Comparison of ENCODE assay signal across 8 cellular contexts in genomic region chr1:3795453-3796214, GRCh38. TPM values are rescaled to one million over a fixed set of nuclear protein-coding genes. Genes with fewer than 3 reads are reported as not detected.
A peak's percentile ranks its signal among the peaks of the same experiment; 100 is the strongest.
DNase-seq lines count a peak whose midpoint lies in the region; ATAC-seq and TF ChIP-seq lines count a peak whose summit lies in the region.

No MANE protein-coding gene starts in this region.

- H3K4me2 ChIP-seq in PC-9, result peak overlapping the region; percentile 86

- H3K27ac ChIP-seq in PC-9, result no peak overlapping the region
- peak overlapping the region; percentile 68 to 91 (median 83) for H3K27ac ChIP-seq in esophagus muscularis mucosa (replicated peaks in 1 of 4)
- H3K27ac ChIP-seq in prostate gland, result peak overlapping the region; percentile 18 to 44

- H3K9me3 ChIP-seq in PC-9 (ENCODE audit: insufficient read depth, low read depth), result no peaks in the 10 kb centered on the region
- H3K9me3 ChIP-seq in esophagus muscularis mucosa, result no peaks in the 10 kb centered on the region
- H3K9me3 ChIP-seq in prostate gland, result no peaks in the 10 kb centered on the region

- ATAC-seq in GM21825 (IDR thresholded peaks at IDR 0.05; ENCODE audit: unreplicated experiment), result peak; percentile 30

- no peak for TF ChIP-seq EP300 in esophagus muscularis mucosa (IDR thresholded peaks at IDR 0.05)

- no peaks in the 10 kb centered on the region for H3F3A ChIP-seq in PC-9 (ENCODE audit: insufficient read depth, low read depth)

- H3K9me2 ChIP-seq in PC-9 (ENCODE audit: insufficient read depth), result no peaks in the 10 kb centered on the region

- H3K4me3 ChIP-seq in BJ (ENCODE audit: low read depth, low read length) (peak overlapping the region; percentile 89), PC-9 (peak overlapping the region; percentile 81), esophagus muscularis mucosa (peak overlapping the region; percentile 86 to 99 (median 92)), prostate gland (peak overlapping the region; percentile 85 to 93)

- 11% methylated on average over 15 of the region's 53 CpGs for WGBS in esophagus muscularis mucosa
- 6% methylated on average over 25 of the region's 53 CpGs for whole genome bisulfite sequencing in prostate gland

- H3K36me3 ChIP-seq in BJ (ENCODE audit: control insufficient read depth, insufficient read depth, low read length), result peaks cover under 1% of the 10 kb centered on the region; the same call in 1 of the 2 replicates
- H3K36me3 ChIP-seq in PC-9 (ENCODE audit: low read depth), result no peaks in the 10 kb centered on the region; the same call in 1 of the 2 replicates
- peaks cover 0 to 21% (median 2%) of the 10 kb centered on the region in 4 donors for H3K36me3 ChIP-seq in esophagus muscularis mucosa
- no peaks in the 10 kb centered on the region for H3K36me3 ChIP-seq in prostate gland

- intact Hi-C loops in PC-9 (cut with micrococcal nuclease; ENCODE audit: unreplicated experiment), result loop anchor here (5.0 to 10.0 kb wide), 2 partner anchors 109 to 343 kb away; partner anchors contain the start of genes ARHGEF16 and C1orf174
- intact Hi-C loops in esophagus muscularis mucosa (cut with DNase I), result loop anchor here (10.0 kb wide), 1 partner anchor 99 kb away; no protein-coding TSS in a partner anchor
- intact Hi-C loops in prostate gland (cut with DNase I), result no loop called here

- TF ChIP-seq POLR2A in esophagus muscularis mucosa (IDR thresholded peaks at IDR 0.05; ENCODE audit: low read depth), result no peak
- TF ChIP-seq POLR2A in prostate gland (IDR thresholded peaks at IDR 0.05), result no peak

- H4K20me1 ChIP-seq in PC-9 (ENCODE audit: insufficient read depth), result peaks cover 27% of the 10 kb centered on the region

- DNase-seq in BJ (ENCODE audit: low read depth) (no peak), PC-9 (no peak), esophagus muscularis mucosa (ENCODE audit: extremely low spot score) (no peak), prostate gland (ENCODE audit: low spot score) (no peak), NCI-H510A (lab: John Stamatoyannopoulos, UW) (no peak), MV-4-11 (lab: John Stamatoyannopoulos, UW) (no peak)
- no peak for DNase-seq in activated CD4-positive, alpha-beta T cell treated with anti-CD3 and anti-CD28 coated beads, Interleukin-2, amount 50 U/mL, for 1 hour

- CTCF ChIA-PET in BJ (lab: Yijun Ruan, JAX), result interaction anchor here (0.6 to 2.5 kb wide), 5 partner anchors 11 to 343 kb away, joined by 3 to 7 read pairs (median 3); no protein-coding TSS in a partner anchor
- CTCF ChIA-PET in PC-9 (lab: Charles Lee), result no interaction called here

- H3K4me1 ChIP-seq in PC-9 (replicated peaks; ENCODE audit: insufficient read depth) (peaks cover 19% of the 10 kb centered on the region), esophagus muscularis mucosa (peaks cover 34 to 60% (median 48%) of the 10 kb centered on the region in 4 donors), prostate gland (replicated peaks) (peaks cover 17% of the 10 kb centered on the region)

- peaks cover 45% of the 10 kb centered on the region for H3K79me2 ChIP-seq in PC-9 (ENCODE audit: low read depth)

- TF ChIP-seq CTCF in BJ (IDR thresholded peaks at IDR 0.05; ENCODE audit: insufficient read depth, low read depth, low read length) (no peak), PC-9 (conservative IDR thresholded peaks at IDR 0.05) (no peak), esophagus muscularis mucosa (IDR thresholded peaks at IDR 0.05) (no peak), prostate gland (IDR thresholded peaks at IDR 0.05) (no peak)

- no peak overlapping the region; the same call in 1 of the 2 replicates for H2AFZ ChIP-seq in PC-9

- H3K27me3 ChIP-seq in BJ (ENCODE audit: control insufficient read depth, insufficient read depth, low read length), result peaks cover 2% of the 10 kb centered on the region
- H3K27me3 ChIP-seq in PC-9 (ENCODE audit: insufficient read depth, low read depth), result 0 out of 2 replicates have a peak, but pooled peaks cover 3% of the 10 kb centered on the region
- H3K27me3 ChIP-seq in esophagus muscularis mucosa, result peaks cover 0 to 12% (median 4%) of the 10 kb centered on the region in 4 donors
- H3K27me3 ChIP-seq in prostate gland (replicated peaks; ENCODE audit: insufficient read depth), result no peaks in the 10 kb centered on the region

- BruUV-seq in PC-9 (replicated peaks; lab: Mats Ljungman, UMichigan), result no TSS peak

- POLR2A ChIA-PET in BJ (lab: Charles Lee), result no interaction called here
- POLR2A ChIA-PET in PC-9 (lab: Charles Lee; ENCODE audit: unreplicated experiment), result interaction anchor here (0.6 kb wide), 1 partner anchor 363 kb away, joined by 3 read pairs; no protein-coding TSS in a partner anchor

RNA-seq across cellular contexts. Expression of gene LRRC47, which starts 0.7 kb away (rescaled TPM):
- polyA plus RNA-seq in BJ (2011; rRNA removed), result 17.7 and 22.8 TPM in 2 replicates
- polyA minus RNA-seq in BJ (2011; rRNA and poly(A)+ RNA removed), result 7.8 and 9.0 TPM in 2 replicates
- total RNA-seq in PC-9 (2021), result 34.2 and 35.5 TPM in 2 replicates
- 10 to 100 TPM; 34.1 to 51.6 (median 44.1) TPM for total RNA-seq in esophagus muscularis mucosa
- 10 to 100 TPM; 42.4 to 53.8 TPM for total RNA-seq in prostate gland

RNA-seq across cellular contexts. Expression of gene SMIM1, which starts 23.1 kb away (rescaled TPM):
- 1.0 TPM in 2 replicates for polyA plus RNA-seq in BJ (2011; rRNA removed)
- polyA minus RNA-seq in BJ (2011; rRNA and poly(A)+ RNA removed), result 1.2 and 1.6 TPM in 2 replicates
- total RNA-seq in PC-9 (2021) (5.9 and 13.2 TPM in 2 replicates), esophagus muscularis mucosa (10 to 100 TPM; 10.5 to 16.3 (median 13.3) TPM), prostate gland (100 to 1,000 TPM in 1 of 2 donors, 10 to 100 TPM in 1; 17.7 to 148 TPM)

RNA-seq across cellular contexts. Expression of gene CCDC27, which starts 43.4 kb away (rescaled TPM):
- not detected in 2 replicates for polyA plus RNA-seq in BJ (2011; rRNA removed)
- polyA minus RNA-seq in BJ (2011; rRNA and poly(A)+ RNA removed), result not detected in 2 replicates
- not detected in 2 replicates for total RNA-seq in PC-9 (2021)
- total RNA-seq in esophagus muscularis mucosa, result not detected
- total RNA-seq in prostate gland, result under 1 TPM in 1 of 2 donors, not detected in 1; 0.97 TPM
